In genomic region chr10:79495791-79496190, GRCh38 we compare ENCODE assay signal across 33 cellular contexts.
"Had no signal": no experiment of that assay in that cellular context is flagged by ENCODE, and none has a peak within 500 bp of the region (broad histone marks: within the 10 kb centered on the region; RNA-seq: fewer than 3 reads in every experiment).

No MANE protein-coding gene starts in this region.

- H3K36me3 Mint-ChIP-seq: activated CD8-positive, alpha-beta memory T cell treated with anti-CD3 and anti-CD28 coated beads, Interleukin-2, amount 10 ng/mL, durations not matched to agents 7 days and 5 days; activated naive CD4-positive, alpha-beta T cell treated with anti-CD3 and anti-CD28 coated beads, Interleukin-2, amount 10 ng/mL, durations not matched to agents 7 days and 5 days; activated naive CD4-positive, alpha-beta T cell treated with anti-CD3 and anti-CD28 coated beads, Interleukin-2, amount 50 U/mL, for 24 hours; activated naive CD8-positive, alpha-beta T cell; activated naive CD8-positive, alpha-beta T cell treated with anti-CD3 and anti-CD28 coated beads, Interleukin-2, amount 10 ng/mL, durations not matched to agents 7 days and 5 days had no signal

- DNase-seq: activated B cell treated with CpG ODN at 0.5 μM for 24 hours; activated CD4-positive, alpha-beta memory T cell treated with anti-CD3 and anti-CD28 coated beads, Interleukin-2, amount 10 ng/mL, durations not matched to agents 7 days and 5 days; activated CD4-positive, alpha-beta T cell treated with anti-CD3 and anti-CD28 coated beads for 36 hours; activated CD4-positive, alpha-beta T cell treated with anti-CD3 and anti-CD28 coated beads for 48 hours; activated CD4-positive, alpha-beta T cell treated with anti-CD3 and anti-CD28 coated beads, Interleukin-2, amount 10 ng/mL, durations not matched to agents 7 days and 5 days; activated CD4-positive, alpha-beta T cell treated with anti-CD3 and anti-CD28 coated beads, Interleukin-2, amount 50 U/mL, for 48 hours; activated CD4-positive, CD25-positive, alpha-beta regulatory T cell treated with anti-CD3 and anti-CD28 coated beads, Interleukin-2, amount 50 U/mL, for 72 hours; activated CD8-positive, alpha-beta memory T cell treated with anti-CD3 and anti-CD28 coated beads for 24 hours; activated CD8-positive, alpha-beta memory T cell treated with anti-CD3 and anti-CD28 coated beads, Interleukin-2, amount 10 ng/mL, durations not matched to agents 7 days and 5 days; activated CD8-positive, alpha-beta memory T cell treated with anti-CD3 and anti-CD28 coated beads, Interleukin-2, amount 50 U/mL, for 48 hours; activated CD8-positive, alpha-beta T cell treated with anti-CD3 and anti-CD28 coated beads, Interleukin-2, amount 10 ng/mL, durations not matched to agents 7 days and 5 days; activated effector memory CD4-positive, alpha-beta T cell treated with Interleukin-2 at 50 U/mL for 16 hours; activated gamma-delta T cell; activated naive CD4-positive, alpha-beta T cell treated with anti-CD3 and anti-CD28 coated beads, Interleukin-2, amount 10 ng/mL, durations not matched to agents 7 days and 5 days; activated naive CD4-positive, alpha-beta T cell treated with Interleukin-2 at 50 U/mL for 16 hours; activated naive CD8-positive, alpha-beta T cell treated with anti-CD3 and anti-CD28 coated beads, Interleukin-2, amount 10 ng/mL, durations not matched to agents 7 days and 5 days; activated naive CD8-positive, alpha-beta T cell treated with anti-CD3 and anti-CD28 coated beads, Interleukin-2, amount 50 U/mL, for 24 hours; activated T-cell treated with anti-CD3 and anti-CD28 coated beads, Interleukin-2, amount 50 U/mL, for 24 hours; activated T-cell treated with anti-CD3 and anti-CD28 coated beads, Interleukin-2, amount 50 U/mL, for 48 hours; aorta; body of pancreas; brain microvascular endothelial cell; central memory CD4-positive, alpha-beta T cell; T-helper 1 cell; T-helper 2 cell; T-helper 9 cell had no signal

- H3K27ac ChIP-seq: body of pancreas, brain microvascular endothelial cell, breast epithelium, VCaP had no signal

- H3K4me3 Mint-ChIP-seq: activated B cell treated with CpG ODN at 0.5 μM for 24 hours; activated CD4-positive, alpha-beta memory T cell treated with anti-CD3 and anti-CD28 coated beads, Interleukin-2, amount 10 ng/mL, durations not matched to agents 7 days and 5 days; activated CD4-positive, alpha-beta T cell treated with anti-CD3 and anti-CD28 coated beads for 36 hours; activated CD4-positive, alpha-beta T cell treated with anti-CD3 and anti-CD28 coated beads, Interleukin-2, amount 10 ng/mL, durations not matched to agents 7 days and 5 days; activated CD8-positive, alpha-beta memory T cell treated with anti-CD3 and anti-CD28 coated beads, Interleukin-2, amount 10 ng/mL, durations not matched to agents 7 days and 5 days; activated CD8-positive, alpha-beta T cell treated with anti-CD3 and anti-CD28 coated beads, Interleukin-2, amount 10 ng/mL, durations not matched to agents 7 days and 5 days; activated naive CD4-positive, alpha-beta T cell treated with anti-CD3 and anti-CD28 coated beads, Interleukin-2, amount 10 ng/mL, durations not matched to agents 7 days and 5 days; activated naive CD4-positive, alpha-beta T cell treated with anti-CD3 and anti-CD28 coated beads, Interleukin-2, amount 50 U/mL, for 24 hours; activated naive CD8-positive, alpha-beta T cell; activated naive CD8-positive, alpha-beta T cell treated with anti-CD3 and anti-CD28 coated beads, Interleukin-2, amount 10 ng/mL, durations not matched to agents 7 days and 5 days; activated naive CD8-positive, alpha-beta T cell treated with anti-CD3 and anti-CD28 coated beads, Interleukin-2, amount 50 U/mL, for 24 hours; activated T-cell treated with anti-CD3 and anti-CD28 coated beads, Interleukin-2, amount 50 U/mL, for 24 hours; T-helper 1 cell treated with Interleukin-12 subunit alpha and Interleukin-12 subunit beta and Interleukin-4 antibody, amounts not matched to agents 30 μg/mL and 1 μg/mL, for 36 hours; T-helper 2 cell treated with Interferon-gamma antibody and Interleukin-4, amounts not matched to agents 5 μg/mL and 100 μg/mL, for 36 hours had no signal

- H3K4me3 ChIP-seq: body of pancreas, breast epithelium had no signal

- H3K9me3 ChIP-seq: body of pancreas, breast epithelium had no signal

- H3K4me1 Mint-ChIP-seq: activated B cell treated with CpG ODN at 0.5 μM for 24 hours; activated CD4-positive, alpha-beta memory T cell treated with anti-CD3 and anti-CD28 coated beads, Interleukin-2, amount 10 ng/mL, durations not matched to agents 7 days and 5 days; activated CD4-positive, alpha-beta T cell treated with anti-CD3 and anti-CD28 coated beads for 36 hours; activated CD4-positive, alpha-beta T cell treated with anti-CD3 and anti-CD28 coated beads, Interleukin-2, amount 10 ng/mL, durations not matched to agents 7 days and 5 days; activated naive CD4-positive, alpha-beta T cell treated with anti-CD3 and anti-CD28 coated beads, Interleukin-2, amount 10 ng/mL, durations not matched to agents 7 days and 5 days; activated naive CD4-positive, alpha-beta T cell treated with anti-CD3 and anti-CD28 coated beads, Interleukin-2, amount 50 U/mL, for 24 hours; activated naive CD8-positive, alpha-beta T cell treated with anti-CD3 and anti-CD28 coated beads, Interleukin-2, amount 50 U/mL, for 24 hours had no signal

- H3K27ac Mint-ChIP-seq: activated B cell treated with CpG ODN at 0.5 μM for 24 hours; activated CD4-positive, alpha-beta memory T cell treated with anti-CD3 and anti-CD28 coated beads, Interleukin-2, amount 10 ng/mL, durations not matched to agents 7 days and 5 days; activated CD4-positive, alpha-beta T cell treated with anti-CD3 and anti-CD28 coated beads for 36 hours; activated CD4-positive, alpha-beta T cell treated with anti-CD3 and anti-CD28 coated beads, Interleukin-2, amount 10 ng/mL, durations not matched to agents 7 days and 5 days; activated CD8-positive, alpha-beta memory T cell treated with anti-CD3 and anti-CD28 coated beads, Interleukin-2, amount 10 ng/mL, durations not matched to agents 7 days and 5 days; activated CD8-positive, alpha-beta T cell treated with anti-CD3 and anti-CD28 coated beads, Interleukin-2, amount 10 ng/mL, durations not matched to agents 7 days and 5 days; activated naive CD4-positive, alpha-beta T cell treated with anti-CD3 and anti-CD28 coated beads, Interleukin-2, amount 10 ng/mL, durations not matched to agents 7 days and 5 days; activated naive CD4-positive, alpha-beta T cell treated with anti-CD3 and anti-CD28 coated beads, Interleukin-2, amount 50 U/mL, for 24 hours; activated naive CD8-positive, alpha-beta T cell; activated naive CD8-positive, alpha-beta T cell treated with anti-CD3 and anti-CD28 coated beads, Interleukin-2, amount 10 ng/mL, durations not matched to agents 7 days and 5 days; activated naive CD8-positive, alpha-beta T cell treated with anti-CD3 and anti-CD28 coated beads, Interleukin-2, amount 50 U/mL, for 24 hours; activated T-cell treated with anti-CD3 and anti-CD28 coated beads, Interleukin-2, amount 50 U/mL, for 24 hours; activated T-helper 2 cell treated with anti-CD3 and anti-CD28 coated beads, Interferon-gamma antibody, Interleukin-2, Interleukin-4, amounts not matched to agents 10 μg/mL and 5 μg/mL and 100 μg/mL, durations not matched to agents 14 hours and 24 hours and 36 hours; T-helper 1 cell treated with Interleukin-12 subunit alpha and Interleukin-12 subunit beta and Interleukin-4 antibody, amounts not matched to agents 30 μg/mL and 1 μg/mL, for 36 hours; T-helper 2 cell treated with Interferon-gamma antibody and Interleukin-4, amounts not matched to agents 5 μg/mL and 100 μg/mL, for 36 hours had no signal

- H3K9me3 Mint-ChIP-seq: activated B cell treated with CpG ODN at 0.5 μM for 24 hours; activated CD4-positive, alpha-beta memory T cell treated with anti-CD3 and anti-CD28 coated beads, Interleukin-2, amount 10 ng/mL, durations not matched to agents 7 days and 5 days; activated CD4-positive, alpha-beta T cell treated with anti-CD3 and anti-CD28 coated beads, Interleukin-2, amount 10 ng/mL, durations not matched to agents 7 days and 5 days; activated naive CD4-positive, alpha-beta T cell treated with anti-CD3 and anti-CD28 coated beads, Interleukin-2, amount 10 ng/mL, durations not matched to agents 7 days and 5 days; activated naive CD4-positive, alpha-beta T cell treated with anti-CD3 and anti-CD28 coated beads, Interleukin-2, amount 50 U/mL, for 24 hours; activated naive CD8-positive, alpha-beta T cell treated with anti-CD3 and anti-CD28 coated beads, Interleukin-2, amount 10 ng/mL, durations not matched to agents 7 days and 5 days; activated naive CD8-positive, alpha-beta T cell treated with anti-CD3 and anti-CD28 coated beads, Interleukin-2, amount 50 U/mL, for 24 hours; activated T-cell treated with anti-CD3 and anti-CD28 coated beads, Interleukin-2, amount 50 U/mL, for 24 hours; activated T-helper 2 cell treated with anti-CD3 and anti-CD28 coated beads, Interferon-gamma antibody, Interleukin-2, Interleukin-4, amounts not matched to agents 10 μg/mL and 5 μg/mL and 100 μg/mL, durations not matched to agents 14 hours and 24 hours and 36 hours; T-helper 1 cell treated with Interleukin-12 subunit alpha and Interleukin-12 subunit beta and Interleukin-4 antibody, amounts not matched to agents 30 μg/mL and 1 μg/mL, for 36 hours; T-helper 2 cell treated with Interferon-gamma antibody and Interleukin-4, amounts not matched to agents 5 μg/mL and 100 μg/mL, for 36 hours had no signal

- ATAC-seq: activated CD4-positive, alpha-beta T cell treated with anti-CD3 and anti-CD28 coated beads for 36 hours; activated CD8-positive, alpha-beta memory T cell treated with anti-CD3 and anti-CD28 coated beads, Interleukin-2, amount 10 ng/mL, durations not matched to agents 7 days and 5 days; activated CD8-positive, alpha-beta T cell treated with anti-CD3 and anti-CD28 coated beads, Interleukin-2, amount 10 ng/mL, durations not matched to agents 7 days and 5 days; activated naive CD8-positive, alpha-beta T cell treated with anti-CD3 and anti-CD28 coated beads, Interleukin-2, amount 50 U/mL, for 24 hours; body of pancreas had no signal

- H3K4me1 ChIP-seq: body of pancreas, breast epithelium had no signal

- H3K36me3 ChIP-seq: brain microvascular endothelial cell, breast epithelium had no signal

- H3K27me3 Mint-ChIP-seq: activated naive CD8-positive, alpha-beta T cell had no signal

- H3K27me3 ChIP-seq: body of pancreas, brain microvascular endothelial cell, breast epithelium had no signal
